Comparison of ENCODE assay signal across 8 cellular contexts in the genomic region with DNA sequence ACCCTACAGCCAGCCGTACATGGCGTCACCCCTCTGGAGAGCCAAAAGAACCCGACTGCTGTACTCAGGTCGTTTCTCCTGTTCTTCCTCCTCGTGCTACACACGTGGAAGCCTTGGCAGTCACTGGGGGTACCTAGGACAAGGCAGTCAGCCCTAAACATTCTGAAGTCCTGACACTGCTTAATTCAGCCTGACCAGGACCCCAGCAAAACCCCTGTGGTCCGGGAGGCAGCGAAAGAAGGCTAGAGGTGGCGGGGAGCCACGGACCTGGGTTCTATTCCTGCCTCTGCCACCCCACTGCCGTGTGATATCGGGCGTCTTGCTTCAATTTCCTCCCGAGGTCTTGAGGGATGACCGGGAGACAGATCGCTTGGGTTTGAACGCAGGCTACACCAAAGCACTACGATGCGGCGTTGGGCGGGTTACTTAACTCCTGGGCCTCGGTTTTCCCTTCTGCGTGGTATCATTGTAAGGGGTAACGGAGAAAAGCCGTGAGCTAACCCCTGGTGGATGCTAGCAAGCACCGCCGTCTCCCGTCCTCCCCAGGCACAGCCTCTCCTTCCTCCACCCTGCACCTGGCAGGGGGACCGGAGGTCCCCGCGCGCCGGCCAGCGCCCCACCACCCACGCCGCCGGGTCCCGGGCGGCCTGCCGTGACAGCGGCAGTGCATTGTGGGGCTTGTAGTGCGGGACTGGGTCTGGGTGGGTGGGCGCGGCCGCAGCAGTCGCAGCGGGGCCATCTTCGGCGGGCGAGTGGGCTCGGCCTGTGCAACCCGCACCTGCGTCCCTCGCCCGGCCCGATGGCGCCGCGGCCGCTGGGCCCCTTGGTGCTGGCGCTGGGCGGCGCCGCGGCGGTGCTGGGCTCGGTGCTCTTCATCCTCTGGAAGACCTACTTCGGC. TPM values are rescaled to one million over a fixed set of nuclear protein-coding genes. Genes with fewer than 3 reads are reported as not detected.
DNase-seq lines count a peak whose midpoint lies in the region; ATAC-seq and TF ChIP-seq lines count a peak whose summit lies in the region.

TSS of gene ARL10 (plus strand) at position 723 of the 898 bp plus-strand sequence. CDS start at position 800, 77 bp downstream.

- H3K27ac Mint-ChIP-seq in activated naive CD4-positive, alpha-beta T cell treated with anti-CD3 and anti-CD28 coated beads for 36 hours: no peak within 1 kb of the TSS

- H3K79me2 ChIP-seq in OCI-LY1 (ENCODE audit: insufficient read depth, low read length) (peaks cover 8% of the 10 kb centered on the region; the same call in 1 of the 2 replicates), osteoblast (ENCODE audit: insufficient read depth, low read length) (peaks cover 18% of the 10 kb centered on the region)

- peak within 1 kb of the TSS; percentile 68 for H3K4me3 Mint-ChIP-seq in activated naive CD4-positive, alpha-beta T cell treated with anti-CD3 and anti-CD28 coated beads for 36 hours

- peaks cover 3% of the 10 kb centered on the region for H3K36me3 Mint-ChIP-seq in activated naive CD4-positive, alpha-beta T cell treated with anti-CD3 and anti-CD28 coated beads for 36 hours (ENCODE audit: low read depth)

- no peaks in the 10 kb centered on the region for H3K9me3 ChIP-seq in OCI-LY1 (ENCODE audit: low read length)
- no peaks in the 10 kb centered on the region for H3K9me3 ChIP-seq in osteoblast (ENCODE audit: low read depth, low read length)
- no peaks in the 10 kb centered on the region for H3K9me3 ChIP-seq in tibial artery

- H3K4me1 Mint-ChIP-seq in activated naive CD4-positive, alpha-beta T cell treated with anti-CD3 and anti-CD28 coated beads for 36 hours (ENCODE audit: low read depth): peaks cover 15% of the 10 kb centered on the region

- DNase-seq in C1 segment of cervical spinal cord (lab: John Stamatoyannopoulos, UW): peak in 10 of 14 donors; percentile 17 to 67 (median 50)
- peak; percentile 48 for DNase-seq in activated naive CD4-positive, alpha-beta T cell treated with anti-CD3 and anti-CD28 coated beads for 36 hours
- DNase-seq in head of caudate nucleus: peak in 39 of 42 donors; percentile 43 to 83 (median 67)
- DNase-seq in osteoblast (ENCODE audit: insufficient read length, low spot score, missing footprints): peak; percentile 89
- DNase-seq in tibial artery: peak; percentile 23 to 66
- no peak for DNase-seq in SIG-M5 treated with dmso at 0.1 percent for 504 hours (lab: John Stamatoyannopoulos, UW; ENCODE audit: unreplicated experiment)

- H3K4me1 ChIP-seq in OCI-LY1 (ENCODE audit: insufficient read depth, low read length, severe bottlenecking) (peaks cover 15% of the 10 kb centered on the region), osteoblast (ENCODE audit: insufficient read depth, low read length) (peaks cover 16% of the 10 kb centered on the region), tibial artery (peaks cover 0 to 26% (median 12%) of the 10 kb centered on the region in 4 donors)

- ATAC-seq in GM21717 (IDR thresholded peaks at IDR 0.05; ENCODE audit: unreplicated experiment): peak; percentile 28

- no peaks in the 10 kb centered on the region for H3F3A ChIP-seq in OCI-LY1 (ENCODE audit: insufficient read depth, low read length)

- CTCF ChIA-PET in activated naive CD4-positive, alpha-beta T cell treated with anti-CD3 and anti-CD28 coated beads for 36 hours (lab: Charles Lee): no interaction called here

- H3K27me3 ChIP-seq in OCI-LY1 (ENCODE audit: insufficient read depth, low read length): no peaks in the 10 kb centered on the region
- no peaks in the 10 kb centered on the region for H3K27me3 ChIP-seq in osteoblast (ENCODE audit: insufficient read depth, low read length)
- H3K27me3 ChIP-seq in tibial artery: no peaks in the 10 kb centered on the region

- H4K20me1 ChIP-seq in OCI-LY1 (ENCODE audit: insufficient read depth, low read length): no peaks in the 10 kb centered on the region
- peaks cover 3% of the 10 kb centered on the region for H4K20me1 ChIP-seq in osteoblast (ENCODE audit: insufficient read depth, low read length)

- no peaks in the 10 kb centered on the region for H3K9me2 ChIP-seq in OCI-LY1 (ENCODE audit: low read depth, low read length)

- H2AFZ ChIP-seq in OCI-LY1 (ENCODE audit: low read length) (peak within 1 kb of the TSS; percentile 89; the same call in 1 of the 2 replicates), osteoblast (ENCODE audit: low read length) (peak within 1 kb of the TSS; percentile 93)

- intact Hi-C loops in activated naive CD4-positive, alpha-beta T cell treated with anti-CD3 and anti-CD28 coated beads for 36 hours (cut with micrococcal nuclease): loop anchor here (5.0 kb wide), 3 partner anchors 708 to 1767 kb away; partner anchors contain the start of genes HRH2 and RMND5B
- intact Hi-C loops in head of caudate nucleus (cut with DNase I): no loop called here
- intact Hi-C loops in tibial artery (cut with DNase I; ENCODE audit: low total_unique reads): no loop called here

- H3K4me3 ChIP-seq in OCI-LY1 (ENCODE audit: low read depth, low read length, poor library complexity, severe bottlenecking) (peak within 1 kb of the TSS; percentile 63), osteoblast (ENCODE audit: insufficient read depth, low read length) (peak within 1 kb of the TSS; percentile 87), tibial artery (peak within 1 kb of the TSS; percentile 78 to 98)

- H3K36me3 ChIP-seq in OCI-LY1 (ENCODE audit: insufficient read depth, low read length): no peaks in the 10 kb centered on the region
- H3K36me3 ChIP-seq in osteoblast (ENCODE audit: insufficient read depth, low read length): peaks cover 8% of the 10 kb centered on the region
- H3K36me3 ChIP-seq in tibial artery: peaks cover 16 to 27% (median 20%) of the 10 kb centered on the region in 3 donors

- H3K4me2 ChIP-seq in OCI-LY1 (ENCODE audit: low read length) (peak within 1 kb of the TSS; percentile 90), osteoblast (ENCODE audit: insufficient read depth, low read length) (peak within 1 kb of the TSS; percentile 93)

- H3K27ac ChIP-seq in OCI-LY1 (ENCODE audit: low read depth, low read length, poor library complexity, severe bottlenecking): no peak within 1 kb of the TSS
- peak within 1 kb of the TSS; percentile 8 for H3K27ac ChIP-seq in osteoblast (ENCODE audit: low read depth, low read length)
- H3K27ac ChIP-seq in tibial artery: peak within 1 kb of the TSS; percentile 73 to 91

- TF ChIP-seq CTCF in OCI-LY1 (IDR thresholded peaks at IDR 0.05; ENCODE audit: low read length) (no peak), osteoblast (IDR thresholded peaks at IDR 0.05; ENCODE audit: extremely low read depth, low read depth, low read length) (no peak), tibial artery (IDR thresholded peaks at IDR 0.05) (no peak)

- no peaks in the 10 kb centered on the region for H3K27me3 Mint-ChIP-seq in activated naive CD4-positive, alpha-beta T cell treated with anti-CD3 and anti-CD28 coated beads for 36 hours (ENCODE audit: low read depth)

- no peaks in the 10 kb centered on the region for H3K9me3 Mint-ChIP-seq in activated naive CD4-positive, alpha-beta T cell treated with anti-CD3 and anti-CD28 coated beads for 36 hours

- H3K9ac ChIP-seq in OCI-LY1 (ENCODE audit: low read length): peak within 1 kb of the TSS; percentile 68

RNA-seq across cellular contexts. Expression of gene ARL10, which starts in this region (rescaled TPM):
- 1 to 10 TPM; 3.9 to 5.1 TPM for total RNA-seq in activated naive CD4-positive, alpha-beta T cell treated with anti-CD3 and anti-CD28 coated beads for 36 hours
- 8.3 and 14.1 TPM in 2 replicates for total RNA-seq in osteoblast
